ENCODE assay signal across 19 cellular contexts in the genomic region with DNA sequence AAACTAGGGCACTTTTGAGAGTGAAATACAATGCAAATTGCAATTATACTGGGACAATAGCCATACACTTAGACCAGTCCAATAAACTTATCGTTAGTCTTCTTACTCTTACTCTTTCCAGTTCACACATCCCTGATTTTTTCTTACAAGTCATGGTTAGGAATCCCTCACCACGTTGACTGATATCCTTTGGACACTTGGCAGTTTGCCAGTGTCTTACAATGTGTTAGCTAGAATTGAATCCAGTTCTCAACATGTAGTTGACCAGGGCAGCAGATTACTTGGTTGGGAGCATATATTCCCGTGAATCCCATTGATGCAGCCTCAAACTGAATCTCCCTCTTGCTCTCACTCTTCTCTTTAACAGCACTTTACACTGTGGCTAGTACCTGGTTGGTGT.
DNase-seq lines count a peak whose midpoint lies in the region; ATAC-seq, FAIRE-seq and TF ChIP-seq lines count a peak whose summit lies in the region.
"Had no signal": no experiment of that assay in that cellular context is flagged by ENCODE, and none has a peak within 500 bp of the region (broad histone marks: within the 10 kb centered on the region; RNA-seq: fewer than 3 reads in every experiment).

No MANE protein-coding gene starts in this region.

- TF ChIP-seq RAD21 in HepG2 (CRISPR knock-in tag; IDR thresholded peaks at IDR 0.05) = no peak

- no peaks in the 10 kb centered on the region for H3K4me1 ChIP-seq in HepG2 (ENCODE audit: insufficient read depth, low read length)
- no peaks in the 10 kb centered on the region for H3K4me1 ChIP-seq in right lobe of liver
- no peaks in the 10 kb centered on the region for H3K4me1 ChIP-seq in small intestine (ENCODE audit: control insufficient read depth in 2 of 2, insufficient read depth in 1 of 2, low read depth in 1 of 2, low read length in 1 of 2)
- H3K4me1 ChIP-seq: BLaER1 treated with 17β-estradiol and CSF1 and Interleukin-3, amounts not matched to agents 10 nM and 100 nM had no signal

- TF ChIP-seq EP300 in HepG2 (IDR thresholded peaks at IDR 0.05; ENCODE audit: low read depth in 2 of 2, low read length in 2 of 2) (no peak), HepG2 (CRISPR knock-in tag; IDR thresholded peaks at IDR 0.05; ENCODE audit: borderline replicate concordance) (no peak)

- in situ Hi-C loops in HepG2 (cut with HindIII; ENCODE audit: extremely low pct_ligation_motif_present, low pct_unique_long_range_greater_than_20kb) = no loop called here

- POLR2A ChIA-PET in HepG2 (lab: Yijun Ruan, JAX) = no interaction called here

- no peak for FAIRE-seq in HepG2 (lab: Jason Lieb, UNC)
- FAIRE-seq in small intestine (lab: Jason Lieb, UNC) = no peak
- FAIRE-seq: GM12892, GM18507, HTR-8/SVneo had no signal

- CTCF ChIA-PET in HepG2 (lab: Yijun Ruan, JAX; ENCODE audit: low intra/inter-chr PET ratio, low total read pairs) = no interaction called here

- no peak for ATAC-seq in HepG2
- no peak for ATAC-seq in right lobe of liver
- ATAC-seq in GM19328 (IDR thresholded peaks at IDR 0.05; ENCODE audit: unreplicated experiment) = no peak
- ATAC-seq: CD8-positive, alpha-beta T cell; HCT116 had no signal

- no peaks in the 10 kb centered on the region for H4K20me1 ChIP-seq in HepG2 (ENCODE audit: insufficient read depth, low read length)
- H4K20me1 ChIP-seq: BLaER1 treated with 17β-estradiol and CSF1 and Interleukin-3, amounts not matched to agents 10 nM and 100 nM had no signal

- H2AFZ ChIP-seq in HepG2 (ENCODE audit: low read length) = no peak overlapping the region

- H3K9me3 ChIP-seq in HepG2 (ENCODE audit: low read length) (peaks cover 74% of the 10 kb centered on the region), right lobe of liver (no peaks in the 10 kb centered on the region), small intestine (ENCODE audit: control insufficient read depth, low read depth) (no peaks in the 10 kb centered on the region)
- H3K9me3 ChIP-seq: BLaER1 treated with 17β-estradiol and CSF1 and Interleukin-3, amounts not matched to agents 10 nM and 100 nM had no signal

- TF ChIP-seq CTCF in HepG2 (CRISPR knock-in tag; IDR thresholded peaks at IDR 0.05) (no peak), right lobe of liver (IDR thresholded peaks at IDR 0.05) (no peak)

- H3K27me3 ChIP-seq in HepG2 (ENCODE audit: control insufficient read depth in 1 of 2, insufficient read depth in 2 of 2, low read length in 2 of 2) (no peaks in the 10 kb centered on the region), right lobe of liver (no peaks in the 10 kb centered on the region), small intestine (ENCODE audit: control insufficient read depth in 2 of 2, insufficient read depth in 2 of 2, low read length in 2 of 2) (no peaks in the 10 kb centered on the region)
- H3K27me3 ChIP-seq: BLaER1 treated with 17β-estradiol and CSF1 and Interleukin-3, amounts not matched to agents 10 nM and 100 nM had no signal

- no peak for TF ChIP-seq POLR2A in HepG2 (IDR thresholded peaks at IDR 0.05; ENCODE audit: insufficient read depth in 1 of 2, low read depth in 2 of 2, low read length in 2 of 2)
- TF ChIP-seq POLR2A in right lobe of liver (IDR thresholded peaks at IDR 0.05) = no peak

- peak; percentile 13 to 36 for DNase-seq in NCI-H526 (lab: John Stamatoyannopoulos, UW)
- no peak for DNase-seq in NCI-H526 treated with DMSO at 0.1 percent for 48 hours (lab: John Stamatoyannopoulos, UW)
- no peak for DNase-seq in HepG2 (ENCODE audit: low spot score)
- no peak for DNase-seq in right lobe of liver
- peak; percentile 49 for DNase-seq in NCI-H69 (lab: John Stamatoyannopoulos, UW)
- DNase-seq in small intestine = peak; percentile 10
- no peak for DNase-seq in cerebellar cortex (ENCODE audit: low spot score)
- DNase-seq: Calu3; CD8-positive, alpha-beta T cell; GDM1; GOT3; H7; HFFc6 had no signal

- H3K4me3 ChIP-seq in HepG2 (replicated peaks in 1 of 3; ENCODE audit: insufficient read depth in 1 of 3, low read depth in 2 of 3, low read length in 3 of 3) (no peak overlapping the region), right lobe of liver (no peak overlapping the region), small intestine (ENCODE audit: low read depth in 1 of 2, low read length in 2 of 2) (no peak overlapping the region)
- H3K4me3 ChIP-seq: BLaER1 treated with 17β-estradiol and CSF1 and Interleukin-3, amounts not matched to agents 10 nM and 100 nM had no signal

- H3K79me2 ChIP-seq in HepG2 (ENCODE audit: insufficient read depth, low read length) = no peaks in the 10 kb centered on the region

- H3K9ac ChIP-seq in HepG2 (ENCODE audit: insufficient read depth, low read depth, low read length) = no peak overlapping the region
- H3K9ac ChIP-seq: BLaER1 treated with 17β-estradiol and CSF1 and Interleukin-3, amounts not matched to agents 10 nM and 100 nM had no signal

- H3K27ac ChIP-seq in HepG2 (ENCODE audit: extremely low read length, insufficient read depth, low read length) (no peak overlapping the region), right lobe of liver (no peak overlapping the region), small intestine (ENCODE audit: low read depth in 1 of 2, low read length in 1 of 2) (no peak overlapping the region)
- H3K27ac ChIP-seq: BLaER1 treated with 17β-estradiol and CSF1 and Interleukin-3, amounts not matched to agents 10 nM and 100 nM had no signal

- intact Hi-C loops in HepG2 (cut with micrococcal nuclease; ENCODE audit: unreplicated experiment) = no loop called here
- intact Hi-C loops in right lobe of liver (cut with DNase I) = no loop called here

- no peaks in the 10 kb centered on the region for H3K36me3 ChIP-seq in HepG2 (replicated peaks in 1 of 2; ENCODE audit: control insufficient read depth in 1 of 2, insufficient read depth in 2 of 2, low read length in 2 of 2)
- H3K36me3 ChIP-seq in right lobe of liver = no peaks in the 10 kb centered on the region
- no peaks in the 10 kb centered on the region for H3K36me3 ChIP-seq in small intestine (ENCODE audit: control insufficient read depth in 2 of 2, insufficient read depth in 2 of 2, low read length in 2 of 2)
- H3K36me3 ChIP-seq: BLaER1 treated with 17β-estradiol and CSF1 and Interleukin-3, amounts not matched to agents 10 nM and 100 nM had no signal

- BruUV-seq in HepG2 (replicated peaks; lab: Mats Ljungman, UMichigan) = no TSS peak

- no peak overlapping the region for H3K4me2 ChIP-seq in HepG2 (ENCODE audit: low read depth, low read length)
- H3K4me2 ChIP-seq: BLaER1 treated with 17β-estradiol and CSF1 and Interleukin-3, amounts not matched to agents 10 nM and 100 nM had no signal

- 2% methylated on average over 3 of the region's 3 CpGs for WGBS in HepG2 (ENCODE audit: low lambda C conversion rate)
- 35% methylated on average over 3 of the region's 3 CpGs for WGBS in right lobe of liver (ENCODE audit: insufficient coverage, low coverage, low lambda C conversion rate, missing lambda C conversion rate)
- WGBS in small intestine, 3 donors = 36 to 46% (median 43%) methylated on average over 3 of the region's 3 CpGs

TF ChIP-seq in HepG2, 621 proteins besides CTCF, POLR2A, EP300 and RAD21:
- TF ChIP-seq, protein P1, sequence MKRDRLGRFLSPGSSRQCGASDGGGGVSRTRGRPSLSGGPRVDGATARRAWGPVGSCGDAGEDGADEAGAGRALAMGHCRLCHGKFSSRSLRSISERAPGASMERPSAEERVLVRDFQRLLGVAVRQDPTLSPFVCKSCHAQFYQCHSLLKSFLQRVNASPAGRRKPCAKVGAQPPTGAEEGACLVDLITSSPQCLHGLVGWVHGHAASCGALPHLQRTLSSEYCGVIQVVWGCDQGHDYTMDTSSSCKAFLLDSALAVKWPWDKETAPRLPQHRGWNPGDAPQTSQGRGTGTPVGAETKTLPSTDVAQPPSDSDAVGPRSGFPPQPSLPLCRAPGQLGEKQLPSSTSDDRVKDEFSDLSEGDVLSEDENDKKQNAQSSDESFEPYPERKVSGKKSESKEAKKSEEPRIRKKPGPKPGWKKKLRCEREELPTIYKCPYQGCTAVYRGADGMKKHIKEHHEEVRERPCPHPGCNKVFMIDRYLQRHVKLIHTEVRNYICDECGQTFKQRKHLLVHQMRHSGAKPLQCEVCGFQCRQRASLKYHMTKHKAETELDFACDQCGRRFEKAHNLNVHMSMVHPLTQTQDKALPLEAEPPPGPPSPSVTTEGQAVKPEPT (CRISPR knock-in tag; IDR thresholded peaks at IDR 0.05; ENCODE audit: low read depth) = no peak
- TF ChIP-seq LCORL (IDR thresholded peaks at IDR 0.05) (peak; percentile 88), LCORL (CRISPR knock-in tag; IDR thresholded peaks at IDR 0.05) (no peak)
TF ChIP-seq in HepG2: peak in this region for 1.

Comparison
In these comparisons a context has a peak if more than half of its experiments do, and no peak if none do; other contexts are left out.
1. DNase-seq: peak in NCI-H526 (2 of 2), NCI-H69 (single experiment) and small intestine (single experiment); none in NCI-H526 treated with DMSO at 0.1 percent for 48 hours (single experiment), HepG2 (single experiment), right lobe of liver (0 of 3) and cerebellar cortex (single experiment).